ENCODE assay signal across 1 cellular context in the genomic region with DNA sequence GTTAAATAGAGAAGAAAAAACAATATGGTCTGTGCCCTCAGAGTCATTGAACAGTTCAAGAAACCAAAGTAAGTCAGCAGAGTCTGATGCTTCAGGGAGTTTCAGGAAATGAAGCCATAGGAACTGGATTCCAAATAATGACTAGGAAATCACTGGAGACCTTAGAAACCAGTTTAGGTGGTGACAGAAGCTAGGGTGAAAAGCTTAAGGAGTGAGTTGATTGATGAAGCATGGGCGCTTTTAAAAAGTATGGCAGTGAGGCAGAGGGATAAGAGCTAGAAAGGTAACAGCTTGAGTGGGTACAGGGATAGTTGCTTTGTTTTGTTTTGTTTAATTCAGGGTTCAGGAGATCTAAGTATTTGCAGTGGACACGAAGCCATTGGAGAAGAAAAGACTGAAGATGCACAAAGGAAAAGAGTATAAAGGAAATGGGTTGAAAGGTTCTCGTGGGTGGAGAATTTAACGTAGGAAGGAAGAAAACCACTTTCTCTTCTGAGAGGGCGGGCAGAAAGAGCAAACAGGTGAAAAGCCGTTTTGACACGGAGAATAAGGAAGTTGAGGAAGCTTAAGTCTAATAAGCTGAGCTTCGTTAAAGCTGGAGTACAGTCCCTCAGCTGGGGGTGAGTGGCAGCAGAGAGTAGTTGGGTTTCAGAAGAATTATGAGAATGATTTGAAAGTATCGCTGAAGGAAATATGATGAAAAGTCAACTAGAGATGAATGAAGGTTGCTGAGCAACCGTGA.
A peak's percentile ranks its signal among the peaks of the same experiment; 100 is the strongest.
TF ChIP-seq lines count a peak whose summit lies in the region.

No MANE protein-coding gene starts in this region.

TF ChIP-seq in K562, 482 proteins besides CTCF, POLR2A, EP300 and RAD21:
- peak; percentile 55 for TF ChIP-seq PKNOX1 (IDR thresholded peaks at IDR 0.05)
- TF ChIP-seq ZNF175 (CRISPR knock-in tag; IDR thresholded peaks at IDR 0.05; ENCODE audit: low read depth) = 0 out of 2 replicates have a peak, but pooled peaks have one; percentile 50
- no peak for TF ChIP-seq MAZ (CRISPR knock-in tag; conservative IDR thresholded peaks at IDR 0.05 in 1 of 2, IDR thresholded peaks at IDR 0.05 in 1 of 2)
- no peak for TF ChIP-seq PBX2 (CRISPR knock-in tag; IDR thresholded peaks at IDR 0.05; ENCODE audit: low read depth)
- peak; percentile 51; the same call in 1 of the 2 replicates for TF ChIP-seq PBX2 (tag; conservative IDR thresholded peaks at IDR 0.05; ENCODE audit: low read depth)
- 0 out of 2 replicates have a peak, but pooled peaks have one; percentile 17 for TF ChIP-seq RFX1 (IDR thresholded peaks at IDR 0.05)
